8 cellular contexts compared by ENCODE assay signal in genomic region chr7:28180364-28181147, GRCh38. TPM values are rescaled to one million over a fixed set of nuclear protein-coding genes. Genes with fewer than 3 reads are reported as not detected.
DNase-seq lines count a peak whose midpoint lies in the region; ATAC-seq, FAIRE-seq and TF ChIP-seq lines count a peak whose summit lies in the region.

JAZF1 (minus strand) TSS chr7:28180795.

- peak; percentile 60 to 79 (median 66) for ATAC-seq in heart right ventricle
- peak; percentile 65 to 73 (median 71) for ATAC-seq in pancreas

- H3K4me3 Mint-ChIP-seq in IgD-negative memory B cell, result peak within 1 kb of the TSS; percentile 85 to 97 (median 90)

- H3K9me3 ChIP-seq in adrenal gland (replicated peaks in 1 of 3) (no peaks in the 10 kb centered on the region), heart right ventricle (no peaks in the 10 kb centered on the region), pancreas (no peaks in the 10 kb centered on the region)

- peak within 1 kb of the TSS; percentile 82 to 99 (median 91) for H3K27ac Mint-ChIP-seq in IgD-negative memory B cell

- FAIRE-seq in pancreas (lab: Jason Lieb, UNC), result no peak

- no peaks in the 10 kb centered on the region for H3K36me3 Mint-ChIP-seq in IgD-negative memory B cell

- H3K9me3 Mint-ChIP-seq in IgD-negative memory B cell, result peaks cover 0 to 2% (median 0%) of the 10 kb centered on the region in 3 donors

- TF ChIP-seq POLR2A in adrenal gland (IDR thresholded peaks at IDR 0.05), result no peak

- H3K27ac ChIP-seq in adrenal gland (peak within 1 kb of the TSS in 3 of 5 donors; percentile 69 to 90 (median 79)), heart right ventricle (peak within 1 kb of the TSS; percentile 78 to 93 (median 89)), pancreas (peak within 1 kb of the TSS; percentile 22 to 69 (median 64))

- DNase-seq in COR-L47 (lab: John Stamatoyannopoulos, UW) (peak; percentile 55), SW480 (ENCODE audit: low spot score) (peak; percentile 79), adrenal gland (peak; percentile 64 to 84 (median 72)), heart right ventricle (peak; percentile 68 to 75), pancreas (peak; percentile 56 to 86 (median 72)), ureter (ENCODE audit: low spot score) (peak; percentile 65), NCI-H446 (lab: John Stamatoyannopoulos, UW) (no peak)

- no peaks in the 10 kb centered on the region for H3K27me3 Mint-ChIP-seq in IgD-negative memory B cell

- H3K36me3 ChIP-seq in adrenal gland (replicated peaks in 1 of 2), result no peaks in the 10 kb centered on the region
- no peaks in the 10 kb centered on the region for H3K36me3 ChIP-seq in heart right ventricle
- no peaks in the 10 kb centered on the region for H3K36me3 ChIP-seq in pancreas

- 1 to 3% (median 2%) methylated on average over 4 to 60 of the region's 64 CpGs for WGBS in adrenal gland, 4 donors
- 1% methylated on average over 38 to 60 of the region's 64 CpGs for WGBS in heart right ventricle, 2 donors
- 0% methylated on average over 34 to 59 of the region's 64 CpGs for WGBS in pancreas, 2 donors

- TF ChIP-seq CTCF in adrenal gland (IDR thresholded peaks at IDR 0.05) (no peak), heart right ventricle (IDR thresholded peaks at IDR 0.05) (peak in 1 of 9 donors; percentile 11), pancreas (IDR thresholded peaks at IDR 0.05) (no peak)

- intact Hi-C loops in adrenal gland (cut with DNase I), result no loop called here
- intact Hi-C loops in heart right ventricle (cut with DNase I), result loop anchor here in 3 of 10 donors (5.0 to 10.0 kb wide), 2 partner anchors 92 to 94 kb away; no protein-coding TSS in a partner anchor
- intact Hi-C loops in pancreas (cut with DNase I), result no loop called here

- peaks cover 31 to 43% (median 32%) of the 10 kb centered on the region in 3 donors for H3K4me1 Mint-ChIP-seq in IgD-negative memory B cell

- peaks cover 23 to 53% of the 10 kb centered on the region in 2 donors for H3K4me1 ChIP-seq in adrenal gland (replicated peaks in 1 of 2)
- H3K4me1 ChIP-seq in heart right ventricle, result peaks cover 0 to 60% (median 41%) of the 10 kb centered on the region in 9 donors
- H3K4me1 ChIP-seq in pancreas, result peaks cover 3 to 14% (median 7%) of the 10 kb centered on the region in 3 donors

- H3K4me3 ChIP-seq in adrenal gland, result peak within 1 kb of the TSS in 3 of 4 donors; percentile 41 to 97 (median 61)
- H3K4me3 ChIP-seq in heart right ventricle, result peak within 1 kb of the TSS; percentile 55 to 81 (median 71)
- H3K4me3 ChIP-seq in pancreas, result peak within 1 kb of the TSS; percentile 55 to 78 (median 66)

- H3K27me3 ChIP-seq in adrenal gland (no peaks in the 10 kb centered on the region), heart right ventricle (no peaks in the 10 kb centered on the region), pancreas (no peaks in the 10 kb centered on the region)

RNA-seq across cellular contexts. Expression of gene JAZF1, which starts in this region (rescaled TPM):
- polyA plus RNA-seq in IgD-negative memory B cell, result 13.7 TPM
- total RNA-seq in adrenal gland, result 100 to 1,000 TPM in 5 of 8 donors, 10 to 100 TPM in 3; 63.8 to 192 (median 114) TPM
- 100 to 1,000 TPM in 1 of 3 donors, 10 to 100 TPM in 2; 18.5 to 180 (median 25.8) TPM for polyA plus RNA-seq in adrenal gland
- total RNA-seq in heart right ventricle, result 10 to 100 TPM; 22.3 to 42.3 (median 32.9) TPM
- 10 to 100 TPM in 1 of 2 donors, 1 to 10 TPM in 1; 6.9 to 14.1 TPM for polyA plus RNA-seq in heart right ventricle
- total RNA-seq in pancreas, result 10 to 100 TPM in 2 of 6 donors, 1 to 10 TPM in 4; 4.3 to 13.9 (median 6.0) TPM
- polyA plus RNA-seq in pancreas, result 10 to 100 TPM in 1 of 2 donors, 1 to 10 TPM in 1; 4.0 to 13.1 TPM
- 16.1 TPM for total RNA-seq in ureter

Comparison
In these comparisons a context has a peak if more than half of its experiments do, and no peak if none do; other contexts are left out.
1. DNase-seq: peak in COR-L47 (single experiment), SW480 (single experiment), adrenal gland (7 of 7), heart right ventricle (2 of 2), pancreas (6 of 6) and ureter (single experiment); none in NCI-H446 (0 of 2).
2. Peak in every context shown above with its lines, with median percentiles within 50 percentile points of each other: H3K27ac ChIP-seq and H3K4me3 ChIP-seq.